1 cellular context compared by ENCODE assay signal in the genomic region with DNA sequence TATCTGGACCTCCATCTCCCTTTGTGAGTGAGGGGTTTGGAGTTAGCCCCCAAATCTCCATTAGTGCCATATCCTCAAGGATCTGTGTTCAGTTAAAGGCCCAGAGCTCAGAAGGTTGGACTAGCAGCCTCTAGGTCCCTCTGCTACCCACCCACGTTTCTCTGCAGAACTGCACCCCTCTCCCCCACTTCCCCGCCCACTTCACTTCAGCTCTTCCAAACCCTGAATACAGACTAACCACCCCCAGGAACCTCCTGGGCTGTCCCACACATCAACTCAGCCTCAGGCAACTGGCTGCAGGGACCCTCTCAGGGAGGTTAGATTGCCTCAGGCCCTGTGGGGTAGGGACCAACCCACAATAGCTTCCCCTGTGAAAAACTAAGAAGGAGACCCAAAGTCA.
TF ChIP-seq lines count a peak whose summit lies in the region.

No MANE protein-coding gene starts in this region.

TF ChIP-seq in GM12878, 131 proteins besides CTCF, POLR2A, EP300 and RAD21:
- TF ChIP-seq EGR1 (IDR thresholded peaks at IDR 0.05; ENCODE audit: borderline replicate concordance in 1 of 2, low read depth in 2 of 2, low read length in 2 of 2) (peak in 1 of 2 experiments; percentile 28; a peak in 1 of 3 replicates), CBFB (IDR thresholded peaks at IDR 0.05; ENCODE audit: low read depth) (no peak)
